ENCODE assay signal across 1 cellular context in the genomic region with DNA sequence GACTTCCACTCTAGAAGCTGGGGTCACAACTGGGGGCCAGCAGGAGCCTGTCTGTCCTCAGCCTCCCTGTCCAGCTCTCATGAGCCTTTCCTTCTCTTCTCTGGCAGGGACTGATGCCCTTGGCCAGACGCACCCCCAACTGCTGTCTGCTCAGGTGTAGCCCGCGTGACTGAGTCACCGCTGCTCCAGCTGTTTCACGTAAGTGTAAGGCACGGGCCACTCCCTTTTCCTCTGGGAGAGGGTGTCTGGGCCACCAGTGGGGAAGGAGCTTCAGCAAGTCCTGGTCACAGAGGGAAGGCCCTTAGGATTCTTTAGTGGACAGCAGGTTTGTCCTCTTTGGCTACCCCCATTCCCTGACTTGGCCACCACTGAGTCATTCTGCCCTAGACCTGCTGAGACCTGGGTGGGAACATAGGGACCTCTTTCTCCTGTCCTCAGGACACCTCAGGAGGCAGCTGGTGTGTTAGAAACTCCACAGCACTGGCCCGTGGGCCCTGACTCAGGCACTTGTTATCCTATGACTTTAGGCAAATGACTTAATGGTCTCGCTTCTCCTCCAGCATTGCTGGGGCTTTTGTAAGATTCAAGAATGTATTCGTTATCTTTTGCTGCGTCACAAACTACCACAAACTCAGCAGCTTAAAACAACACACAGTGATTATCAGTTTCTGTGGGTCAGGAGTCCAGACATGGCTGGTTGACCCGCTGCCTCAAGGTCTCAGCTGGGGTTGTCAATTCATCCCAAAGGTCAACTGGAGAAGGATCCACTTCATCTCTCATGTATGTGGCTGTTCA.
TF ChIP-seq lines count a peak whose summit lies in the region.

No MANE protein-coding gene starts in this region.

TF ChIP-seq in K562, 482 proteins besides CTCF, POLR2A, EP300 and RAD21 (continued from another document and continues in another):
- no peak for TF ChIP-seq MCM3 (IDR thresholded peaks at IDR 0.05)
- TF ChIP-seq ZNF395 (CRISPR knock-in tag; IDR thresholded peaks at IDR 0.05), result no peak
- TF ChIP-seq CHAMP1 (IDR thresholded peaks at IDR 0.05), result no peak
- TF ChIP-seq CSDE1 (IDR thresholded peaks at IDR 0.05), result no peak
- TF ChIP-seq ZBTB17 (CRISPR knock-in tag; IDR thresholded peaks at IDR 0.05), result no peak
- TF ChIP-seq MIER1 (IDR thresholded peaks at IDR 0.05; ENCODE audit: low read depth), result no peak
- no peak for TF ChIP-seq PURB (CRISPR knock-in tag; IDR thresholded peaks at IDR 0.05; ENCODE audit: low read depth)
- TF ChIP-seq TEAD1 (CRISPR knock-in tag; IDR thresholded peaks at IDR 0.05), result peak in 1 of 2 experiments; percentile 90; a peak in 2 of 4 replicates
- no peak for TF ChIP-seq ZNF57 (CRISPR knock-in tag; IDR thresholded peaks at IDR 0.05)
- no peak for TF ChIP-seq NR2C2 (CRISPR knock-in tag; IDR thresholded peaks at IDR 0.05)
- TF ChIP-seq NR2C2 (tag; IDR thresholded peaks at IDR 0.05), result peak; percentile 54
- TF ChIP-seq E2F1 (CRISPR knock-in tag; IDR thresholded peaks at IDR 0.05), result no peak
- no peak for TF ChIP-seq PPARD (CRISPR knock-in tag; IDR thresholded peaks at IDR 0.05)
- TF ChIP-seq ZFPM2 (CRISPR knock-in tag; IDR thresholded peaks at IDR 0.05), result no peak
- TF ChIP-seq YBX1 (IDR thresholded peaks at IDR 0.05), result no peak
- no peak for TF ChIP-seq HDGF (IDR thresholded peaks at IDR 0.05)
- no peak for TF ChIP-seq ELF4 (CRISPR knock-in tag; IDR thresholded peaks at IDR 0.05)
- TF ChIP-seq PHB (CRISPR knock-in tag; IDR thresholded peaks at IDR 0.05), result no peak
- no peak for TF ChIP-seq ZZZ3 (IDR thresholded peaks at IDR 0.05)
- no peak for TF ChIP-seq GABPB1 (CRISPR knock-in tag; IDR thresholded peaks at IDR 0.05)
- TF ChIP-seq, protein P1, sequence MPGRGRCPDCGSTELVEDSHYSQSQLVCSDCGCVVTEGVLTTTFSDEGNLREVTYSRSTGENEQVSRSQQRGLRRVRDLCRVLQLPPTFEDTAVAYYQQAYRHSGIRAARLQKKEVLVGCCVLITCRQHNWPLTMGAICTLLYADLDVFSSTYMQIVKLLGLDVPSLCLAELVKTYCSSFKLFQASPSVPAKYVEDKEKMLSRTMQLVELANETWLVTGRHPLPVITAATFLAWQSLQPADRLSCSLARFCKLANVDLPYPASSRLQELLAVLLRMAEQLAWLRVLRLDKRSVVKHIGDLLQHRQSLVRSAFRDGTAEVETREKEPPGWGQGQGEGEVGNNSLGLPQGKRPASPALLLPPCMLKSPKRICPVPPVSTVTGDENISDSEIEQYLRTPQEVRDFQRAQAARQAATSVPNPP (IDR thresholded peaks at IDR 0.05; ENCODE audit: borderline replicate concordance, insufficient read depth, insufficient read length), result no peak
- TF ChIP-seq ID3 (CRISPR knock-in tag; IDR thresholded peaks at IDR 0.05), result no peak
- TF ChIP-seq ID3 (tag; IDR thresholded peaks at IDR 0.05), result peak; percentile 79
- no peak for TF ChIP-seq ZNF23 (CRISPR knock-in tag; IDR thresholded peaks at IDR 0.05)
- TF ChIP-seq BDP1 (IDR thresholded peaks at IDR 0.05; ENCODE audit: insufficient read depth, insufficient read length), result no peak
- peak; percentile 73 for TF ChIP-seq NFE2 (IDR thresholded peaks at IDR 0.05; ENCODE audit: low read depth)
- no peak for TF ChIP-seq ILK (tag; IDR thresholded peaks at IDR 0.05; ENCODE audit: borderline replicate concordance, low read depth)
- no peak for TF ChIP-seq SPI1 (IDR thresholded peaks at IDR 0.05; ENCODE audit: borderline replicate concordance, low read depth, low read length)
- no peak for TF ChIP-seq ZNF354B (CRISPR knock-in tag; IDR thresholded peaks at IDR 0.05)
- TF ChIP-seq GATAD2B (IDR thresholded peaks at IDR 0.05; ENCODE audit: borderline replicate concordance), result no peak
- TF ChIP-seq BACH1 (tag; IDR thresholded peaks at IDR 0.05), result peak; percentile 44; the same call in 1 of the 2 replicates
- TF ChIP-seq, protein P2, sequence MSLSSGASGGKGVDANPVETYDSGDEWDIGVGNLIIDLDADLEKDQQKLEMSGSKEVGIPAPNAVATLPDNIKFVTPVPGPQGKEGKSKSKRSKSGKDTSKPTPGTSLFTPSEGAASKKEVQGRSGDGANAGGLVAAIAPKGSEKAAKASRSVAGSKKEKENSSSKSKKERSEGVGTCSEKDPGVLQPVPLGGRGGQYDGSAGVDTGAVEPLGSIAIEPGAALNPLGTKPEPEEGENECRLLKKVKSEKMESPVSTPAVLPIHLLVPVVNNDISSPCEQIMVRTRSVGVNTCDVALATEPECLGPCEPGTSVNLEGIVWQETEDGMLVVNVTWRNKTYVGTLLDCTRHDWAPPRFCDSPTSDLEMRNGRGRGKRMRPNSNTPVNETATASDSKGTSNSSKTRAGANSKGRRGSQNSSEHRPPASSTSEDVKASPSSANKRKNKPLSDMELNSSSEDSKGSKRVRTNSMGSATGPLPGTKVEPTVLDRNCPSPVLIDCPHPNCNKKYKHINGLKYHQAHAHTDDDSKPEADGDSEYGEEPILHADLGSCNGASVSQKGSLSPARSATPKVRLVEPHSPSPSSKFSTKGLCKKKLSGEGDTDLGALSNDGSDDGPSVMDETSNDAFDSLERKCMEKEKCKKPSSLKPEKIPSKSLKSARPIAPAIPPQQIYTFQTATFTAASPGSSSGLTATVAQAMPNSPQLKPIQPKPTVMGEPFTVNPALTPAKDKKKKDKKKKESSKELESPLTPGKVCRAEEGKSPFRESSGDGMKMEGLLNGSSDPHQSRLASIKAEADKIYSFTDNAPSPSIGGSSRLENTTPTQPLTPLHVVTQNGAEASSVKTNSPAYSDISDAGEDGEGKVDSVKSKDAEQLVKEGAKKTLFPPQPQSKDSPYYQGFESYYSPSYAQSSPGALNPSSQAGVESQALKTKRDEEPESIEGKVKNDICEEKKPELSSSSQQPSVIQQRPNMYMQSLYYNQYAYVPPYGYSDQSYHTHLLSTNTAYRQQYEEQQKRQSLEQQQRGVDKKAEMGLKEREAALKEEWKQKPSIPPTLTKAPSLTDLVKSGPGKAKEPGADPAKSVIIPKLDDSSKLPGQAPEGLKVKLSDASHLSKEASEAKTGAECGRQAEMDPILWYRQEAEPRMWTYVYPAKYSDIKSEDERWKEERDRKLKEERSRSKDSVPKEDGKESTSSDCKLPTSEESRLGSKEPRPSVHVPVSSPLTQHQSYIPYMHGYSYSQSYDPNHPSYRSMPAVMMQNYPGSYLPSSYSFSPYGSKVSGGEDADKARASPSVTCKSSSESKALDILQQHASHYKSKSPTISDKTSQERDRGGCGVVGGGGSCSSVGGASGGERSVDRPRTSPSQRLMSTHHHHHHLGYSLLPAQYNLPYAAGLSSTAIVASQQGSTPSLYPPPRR (CRISPR knock-in tag; IDR thresholded peaks at IDR 0.05; ENCODE audit: borderline replicate concordance), result no peak
- TF ChIP-seq RCOR1 (IDR thresholded peaks at IDR 0.05; ENCODE audit: borderline replicate concordance in 1 of 2, low read depth in 2 of 2, low read length in 2 of 2), result peak in 1 of 2 experiments; percentile 93; a peak in 2 of 4 replicates
- no peak for TF ChIP-seq KDM5B (IDR thresholded peaks at IDR 0.05; ENCODE audit: insufficient replicate concordance, low read depth, low read length)
- TF ChIP-seq ZNF239 (CRISPR knock-in tag; IDR thresholded peaks at IDR 0.05), result no peak
- no peak for TF ChIP-seq NCOR1 (IDR thresholded peaks at IDR 0.05)
- peak; percentile 30; the same call in 1 of the 2 replicates for TF ChIP-seq MAFF (IDR thresholded peaks at IDR 0.05; ENCODE audit: low read length)
- no peak for TF ChIP-seq MED1 (CRISPR knock-in tag; IDR thresholded peaks at IDR 0.05; ENCODE audit: borderline replicate concordance)
- TF ChIP-seq KDM4B (IDR thresholded peaks at IDR 0.05; ENCODE audit: borderline replicate concordance in 2 of 2, low read depth in 1 of 2), result no peak
- TF ChIP-seq RUNX1 (IDR thresholded peaks at IDR 0.05; ENCODE audit: low read depth), result no peak
- no peak for TF ChIP-seq ZNF766 (CRISPR knock-in tag; conservative IDR thresholded peaks at IDR 0.05)
- TF ChIP-seq MEF2D (tag; conservative IDR thresholded peaks at IDR 0.05; ENCODE audit: low read depth), result no peak
- TF ChIP-seq ESRRA (IDR thresholded peaks at IDR 0.05; ENCODE audit: borderline replicate concordance, low read depth), result 0 out of 2 replicates have a peak, but pooled peaks have one; percentile 58
- TF ChIP-seq CREB1 (IDR thresholded peaks at IDR 0.05), result 0 out of 2 replicates have a peak, but pooled peaks have one; percentile 15
- TF ChIP-seq CREB1 (CRISPR knock-in tag; IDR thresholded peaks at IDR 0.05), result no peak
- no peak for TF ChIP-seq GABPA (tag; conservative IDR thresholded peaks at IDR 0.05; ENCODE audit: low read depth)
- TF ChIP-seq DMBX1 (CRISPR knock-in tag; IDR thresholded peaks at IDR 0.05; ENCODE audit: borderline replicate concordance), result no peak
- TF ChIP-seq ZKSCAN3 (CRISPR knock-in tag; IDR thresholded peaks at IDR 0.05), result no peak
- no peak for TF ChIP-seq ZNF280B (CRISPR knock-in tag; IDR thresholded peaks at IDR 0.05)
- no peak for TF ChIP-seq ZNF561 (CRISPR knock-in tag; conservative IDR thresholded peaks at IDR 0.05)
- TF ChIP-seq POLR2AphosphoS5 (IDR thresholded peaks at IDR 0.05; ENCODE audit: control insufficient read depth, insufficient read depth, low read depth, low read length), result no peak
- no peak for TF ChIP-seq HMG20B (CRISPR knock-in tag; IDR thresholded peaks at IDR 0.05)
- TF ChIP-seq HSF4 (CRISPR knock-in tag; IDR thresholded peaks at IDR 0.05; ENCODE audit: borderline replicate concordance), result no peak
- TF ChIP-seq, protein P3, sequence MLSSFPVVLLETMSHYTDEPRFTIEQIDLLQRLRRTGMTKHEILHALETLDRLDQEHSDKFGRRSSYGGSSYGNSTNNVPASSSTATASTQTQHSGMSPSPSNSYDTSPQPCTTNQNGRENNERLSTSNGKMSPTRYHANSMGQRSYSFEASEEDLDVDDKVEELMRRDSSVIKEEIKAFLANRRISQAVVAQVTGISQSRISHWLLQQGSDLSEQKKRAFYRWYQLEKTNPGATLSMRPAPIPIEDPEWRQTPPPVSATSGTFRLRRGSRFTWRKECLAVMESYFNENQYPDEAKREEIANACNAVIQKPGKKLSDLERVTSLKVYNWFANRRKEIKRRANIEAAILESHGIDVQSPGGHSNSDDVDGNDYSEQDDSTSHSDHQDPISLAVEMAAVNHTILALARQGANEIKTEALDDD (IDR thresholded peaks at IDR 0.05), result peak; percentile 40; the same call in 1 of the 2 replicates
- TF ChIP-seq SMAD4 (CRISPR knock-in tag; conservative IDR thresholded peaks at IDR 0.05), result peak; percentile 69
- no peak for TF ChIP-seq ZNF699 (CRISPR knock-in tag; IDR thresholded peaks at IDR 0.05; ENCODE audit: insufficient replicate concordance)
- TF ChIP-seq BCOR (IDR thresholded peaks at IDR 0.05), result no peak
- TF ChIP-seq, protein P4, sequence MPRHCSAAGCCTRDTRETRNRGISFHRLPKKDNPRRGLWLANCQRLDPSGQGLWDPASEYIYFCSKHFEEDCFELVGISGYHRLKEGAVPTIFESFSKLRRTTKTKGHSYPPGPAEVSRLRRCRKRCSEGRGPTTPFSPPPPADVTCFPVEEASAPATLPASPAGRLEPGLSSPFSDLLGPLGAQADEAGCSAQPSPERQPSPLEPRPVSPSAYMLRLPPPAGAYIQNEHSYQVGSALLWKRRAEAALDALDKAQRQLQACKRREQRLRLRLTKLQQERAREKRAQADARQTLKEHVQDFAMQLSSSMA (CRISPR knock-in tag; IDR thresholded peaks at IDR 0.05), result no peak
